ENCODE assay signal across 4 cellular contexts in the genomic region with DNA sequence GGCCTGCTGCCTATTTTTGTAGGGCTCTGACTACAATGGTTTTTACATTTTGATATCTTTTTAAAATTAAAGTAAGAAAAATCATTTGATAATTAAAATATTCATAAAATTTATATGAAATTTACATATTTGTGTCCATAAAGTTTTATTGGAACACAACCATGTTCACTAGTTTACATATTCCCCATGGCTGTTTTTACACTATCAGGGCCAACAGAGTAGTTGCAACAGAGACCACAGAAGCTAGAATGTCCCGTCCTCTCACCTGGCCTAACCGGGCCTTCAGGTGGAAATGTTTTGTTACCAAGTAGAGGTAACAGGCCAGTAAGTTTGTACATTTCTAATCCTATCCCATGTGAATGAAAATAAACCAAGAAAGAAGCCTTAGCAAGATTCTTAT. TPM values are rescaled to one million over a fixed set of nuclear protein-coding genes. Genes with fewer than 3 reads are reported as not detected.
"Had no signal": no experiment of that assay in that cellular context is flagged by ENCODE, and none has a peak within 500 bp of the region (broad histone marks: within the 10 kb centered on the region; RNA-seq: fewer than 3 reads in every experiment).

No MANE protein-coding gene starts in this region.

RNA-seq across cellular contexts. Expression of gene CFHR2, which starts 10.7 kb away (rescaled TPM):
- total RNA-seq: LHCN-M2, M059J, MCF 10A, NCI-H460 had no signal

RNA-seq across cellular contexts. Expression of gene CFHR5, which starts 44.5 kb away (rescaled TPM):
- total RNA-seq: LHCN-M2, M059J, MCF 10A, NCI-H460 had no signal

RNA-seq across cellular contexts. Expression of gene CFHR4, which starts 45.0 kb away (rescaled TPM):
- total RNA-seq: LHCN-M2, M059J, MCF 10A, NCI-H460 had no signal
